ENCODE assay signal across 28 cellular contexts in the genomic region with DNA sequence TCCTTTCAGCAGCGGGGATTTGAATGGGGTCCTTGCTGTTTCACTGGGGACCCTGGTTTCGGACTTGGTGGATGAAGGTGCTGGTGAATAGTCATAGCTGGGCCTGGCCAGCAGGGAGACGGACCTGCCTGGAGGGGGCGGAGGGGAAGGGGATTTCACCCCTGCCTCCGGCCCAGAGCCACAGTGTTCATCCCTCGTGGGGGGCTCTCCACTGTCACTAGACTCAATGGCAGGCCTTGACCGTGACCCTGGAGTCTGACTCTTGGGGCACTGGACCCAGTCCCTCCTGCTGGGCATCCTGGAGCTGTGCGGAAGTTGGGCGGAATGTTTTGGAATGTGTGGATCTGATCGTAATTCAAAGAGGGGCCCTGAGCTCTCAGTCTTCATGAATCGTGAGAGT.
"Had no signal": no experiment of that assay in that cellular context is flagged by ENCODE, and none has a peak within 500 bp of the region (broad histone marks: within the 10 kb centered on the region; RNA-seq: fewer than 3 reads in every experiment).

No MANE protein-coding gene starts in this region.

- H3K4me1 Mint-ChIP-seq: naive thymus-derived CD8-positive, alpha-beta T cell; stimulated activated effector memory CD8-positive, alpha-beta T cell treated with anti-CD3 and anti-CD28 coated beads, Interleukin-12 subunit alpha, Interleukin-12 subunit beta, amount 100 ng/mL, for 72 hours; stimulated activated naive B cell treated with anti-CD40 and anti-IgM and Interleukin-4, amounts not matched to agents 10 μg/mL and 1 μg/mL and 100 μg/mL, for 72 hours had no signal

- DNase-seq: occipital lobe; ovary; posterior cingulate gyrus; psoas muscle; right cardiac atrium; right lobe of liver; sigmoid colon; small intestine; stimulated activated CD4-positive, alpha-beta T cell treated with anti-CD3 and anti-CD28 coated beads, Interleukin-15, amount 100 ng/mL, for 24 hours; stimulated activated CD4-positive, alpha-beta T cell treated with anti-CD3 and anti-CD28 coated beads, Interleukin-2, amount 100 ng/mL, for 24 hours; stimulated activated CD4-positive, alpha-beta T cell treated with anti-CD3 and anti-CD28 coated beads, Interleukin-2, amount 100 ng/mL, for 48 hours; stimulated activated CD4-positive, alpha-beta T cell treated with anti-CD3 and anti-CD28 coated beads, Interleukin-4, amount 100 ng/mL, for 24 hours; stimulated activated naive B cell treated with anti-CD40 and anti-IgM and Interleukin-4, amounts not matched to agents 10 μg/mL and 1 μg/mL and 100 μg/mL, for 72 hours; stimulated activated naive CD4-positive, alpha-beta T cell treated with Interleukin-2 at 50 U/mL for 16 hours; stomach; thyroid gland; trophoblast cell; upper lobe of left lung; uterus had no signal

- H3K36me3 Mint-ChIP-seq: natural killer cell treated with Interleukin-12 subunit alpha and Interleukin-12 subunit beta and Interleukin-15 and Interleukin-18, amount 100 ng/mL, for 72 hours; stimulated activated effector memory CD8-positive, alpha-beta T cell treated with anti-CD3 and anti-CD28 coated beads, Interleukin-12 subunit alpha, Interleukin-12 subunit beta, amount 100 ng/mL, for 72 hours; stimulated activated naive B cell treated with anti-CD40 and anti-IgM and Interleukin-4, amounts not matched to agents 10 μg/mL and 1 μg/mL and 100 μg/mL, for 72 hours had no signal

- H2AFZ ChIP-seq: neural progenitor cell, parathyroid adenoma had no signal

- H3K36me3 ChIP-seq: neural progenitor cell, ovary, right lobe of liver, sigmoid colon, stomach, thoracic aorta, thyroid gland, tibial nerve, uterus had no signal

- ATAC-seq: naive thymus-derived CD8-positive, alpha-beta T cell; natural killer cell treated with Interleukin-12 subunit alpha and Interleukin-12 subunit beta and Interleukin-15 and Interleukin-18, amount 100 ng/mL, for 72 hours; psoas muscle; right cardiac atrium; right lobe of liver; stimulated activated effector memory CD8-positive, alpha-beta T cell treated with anti-CD3 and anti-CD28 coated beads, Interleukin-12 subunit alpha, Interleukin-12 subunit beta, amount 100 ng/mL, for 72 hours; stimulated activated naive B cell treated with anti-CD40 and anti-IgM and Interleukin-4, amounts not matched to agents 10 μg/mL and 1 μg/mL and 100 μg/mL, for 72 hours had no signal

- H3K4me2 ChIP-seq: neural progenitor cell had no signal

- H3K4me1 ChIP-seq: neural progenitor cell, parathyroid adenoma, psoas muscle, right lobe of liver, sigmoid colon, stomach, thyroid gland, tibial nerve, upper lobe of left lung, uterus had no signal

- H3K79me2 ChIP-seq: parathyroid adenoma had no signal

- H3K9me3 ChIP-seq: ovary, psoas muscle, right lobe of liver, sigmoid colon, stomach, thoracic aorta, thyroid gland, tibial nerve, upper lobe of left lung, uterus had no signal

- H3K4me3 ChIP-seq: neural progenitor cell, ovary, psoas muscle, right lobe of liver, sigmoid colon, stomach, thoracic aorta, thyroid gland, tibial nerve, upper lobe of left lung, uterus had no signal

- H3K27me3 Mint-ChIP-seq: natural killer cell treated with Interleukin-12 subunit alpha and Interleukin-12 subunit beta and Interleukin-15 and Interleukin-18, amount 100 ng/mL, for 72 hours; stimulated activated naive B cell treated with anti-CD40 and anti-IgM and Interleukin-4, amounts not matched to agents 10 μg/mL and 1 μg/mL and 100 μg/mL, for 72 hours; stimulated activated naive CD8-positive, alpha-beta T cell treated with anti-CD3 and anti-CD28 coated beads, Interleukin-15, Interleukin-2, amounts not matched to agents 100 ng/mL and 50 ng/mL, for 24 hours had no signal

- H3K9ac ChIP-seq: neural progenitor cell, parathyroid adenoma had no signal

- H3K27ac Mint-ChIP-seq: natural killer cell treated with Interleukin-12 subunit alpha and Interleukin-12 subunit beta and Interleukin-15 and Interleukin-18, amount 100 ng/mL, for 72 hours; neural progenitor cell; progenitor cell of endocrine pancreas; stimulated activated effector memory CD8-positive, alpha-beta T cell treated with anti-CD3 and anti-CD28 coated beads, Interleukin-12 subunit alpha, Interleukin-12 subunit beta, amount 100 ng/mL, for 72 hours; stimulated activated naive B cell treated with anti-CD40 and anti-IgM and Interleukin-4, amounts not matched to agents 10 μg/mL and 1 μg/mL and 100 μg/mL, for 72 hours; stimulated activated naive CD8-positive, alpha-beta T cell treated with anti-CD3 and anti-CD28 coated beads, Interleukin-15, Interleukin-2, amounts not matched to agents 100 ng/mL and 50 ng/mL, for 24 hours had no signal

- H3K4me3 Mint-ChIP-seq: naive thymus-derived CD8-positive, alpha-beta T cell; natural killer cell treated with Interleukin-12 subunit alpha and Interleukin-12 subunit beta and Interleukin-15 and Interleukin-18, amount 100 ng/mL, for 72 hours; neural progenitor cell; stimulated activated effector memory CD8-positive, alpha-beta T cell treated with anti-CD3 and anti-CD28 coated beads, Interleukin-12 subunit alpha, Interleukin-12 subunit beta, amount 100 ng/mL, for 72 hours; stimulated activated naive B cell treated with anti-CD40 and anti-IgM and Interleukin-4, amounts not matched to agents 10 μg/mL and 1 μg/mL and 100 μg/mL, for 72 hours; stimulated activated naive CD8-positive, alpha-beta T cell treated with anti-CD3 and anti-CD28 coated beads, Interleukin-15, Interleukin-2, amounts not matched to agents 100 ng/mL and 50 ng/mL, for 24 hours had no signal

- FAIRE-seq: small intestine had no signal

- H3K27ac ChIP-seq: neural progenitor cell, ovary, parathyroid adenoma, psoas muscle, right lobe of liver, sigmoid colon, stomach, thoracic aorta, thyroid gland, tibial nerve, upper lobe of left lung, uterus had no signal
